ENCODE assay signal across 13 cellular contexts in the genomic region with DNA sequence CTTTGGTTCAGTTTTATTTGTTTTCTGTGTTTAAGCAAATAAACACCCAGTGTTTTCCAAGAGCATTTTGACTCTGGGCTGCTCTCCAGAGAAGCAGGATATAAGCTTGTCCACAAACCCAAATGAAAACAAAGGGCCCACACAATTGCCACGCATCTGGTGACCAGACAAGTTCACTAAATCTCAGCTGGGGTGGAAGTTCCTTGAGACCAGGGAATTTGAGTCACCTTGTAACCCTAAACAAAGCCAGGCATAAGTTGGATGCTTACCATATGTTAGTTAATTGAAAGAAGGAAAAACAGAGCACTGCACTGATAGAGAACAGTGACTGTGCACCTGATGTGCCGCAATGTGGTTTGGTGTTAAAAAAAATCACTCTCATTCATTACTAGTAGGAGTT.
A peak's percentile ranks its signal among the peaks of the same experiment; 100 is the strongest.
DNase-seq lines count a peak whose midpoint lies in the region; ATAC-seq and FAIRE-seq lines count a peak whose summit lies in the region.
"Had no signal": no experiment of that assay in that cellular context is flagged by ENCODE, and none has a peak within 500 bp of the region (broad histone marks: within the 10 kb centered on the region; RNA-seq: fewer than 3 reads in every experiment).

No MANE protein-coding gene starts in this region.

- no peak overlapping the region for H3K4me3 Mint-ChIP-seq in stimulated activated naive CD8-positive, alpha-beta T cell treated with anti-CD3 and anti-CD28 coated beads, Interleukin-15, amount 100 ng/mL, for 72 hours
- H3K4me3 Mint-ChIP-seq: stimulated activated effector memory CD8-positive, alpha-beta T cell treated with anti-CD3 and anti-CD28 coated beads, Interleukin-12 subunit alpha, Interleukin-12 subunit beta, amount 100 ng/mL, for 72 hours had no signal

- no peak overlapping the region for H3K4me3 ChIP-seq in skeletal muscle cell (ENCODE audit: low read depth, low read length)

- no peak overlapping the region for H3K27ac Mint-ChIP-seq in stimulated activated naive CD8-positive, alpha-beta T cell treated with anti-CD3 and anti-CD28 coated beads, Interleukin-15, amount 100 ng/mL, for 72 hours
- H3K27ac Mint-ChIP-seq: stimulated activated effector memory CD8-positive, alpha-beta T cell treated with anti-CD3 and anti-CD28 coated beads, Interleukin-12 subunit alpha, Interleukin-12 subunit beta, amount 100 ng/mL, for 72 hours had no signal

- H3K27me3 Mint-ChIP-seq in stimulated activated naive CD8-positive, alpha-beta T cell treated with anti-CD3 and anti-CD28 coated beads, Interleukin-15, amount 100 ng/mL, for 72 hours, result no peaks in the 10 kb centered on the region

- DNase-seq in EL (peak; percentile 89), NCI-H345 treated with DMSO at 0.1 percent for 48 hours (lab: John Stamatoyannopoulos, UW; ENCODE audit: unreplicated experiment) (peak; percentile 14), skeletal muscle cell (ENCODE audit: low read depth) (peak; percentile 68), DMS114 treated with DMSO at 0.1 percent for 48 hours (lab: John Stamatoyannopoulos, UW; ENCODE audit: unreplicated experiment) (no peak)
- no peak for DNase-seq in stimulated activated naive CD8-positive, alpha-beta T cell treated with anti-CD3 and anti-CD28 coated beads, Interleukin-15, amount 100 ng/mL, for 72 hours
- DNase-seq: aorta, erythroblast, NCI-H1694 treated with DMSO at 0.1 percent for 48 hours had no signal

- H3K4me1 Mint-ChIP-seq in stimulated activated naive CD8-positive, alpha-beta T cell treated with anti-CD3 and anti-CD28 coated beads, Interleukin-15, amount 100 ng/mL, for 72 hours, result peaks cover 27% of the 10 kb centered on the region

- peak; percentile 98 for FAIRE-seq in endometrium (lab: Jason Lieb, UNC)
- FAIRE-seq: RCC 7860 had no signal

- H3K9me3 Mint-ChIP-seq in stimulated activated naive CD8-positive, alpha-beta T cell treated with anti-CD3 and anti-CD28 coated beads, Interleukin-15, amount 100 ng/mL, for 72 hours, result no peaks in the 10 kb centered on the region
- H3K9me3 Mint-ChIP-seq: IgD-negative memory B cell; stimulated activated effector memory CD8-positive, alpha-beta T cell treated with anti-CD3 and anti-CD28 coated beads, Interleukin-12 subunit alpha, Interleukin-12 subunit beta, amount 100 ng/mL, for 72 hours had no signal

- ATAC-seq in stimulated activated naive CD8-positive, alpha-beta T cell treated with anti-CD3 and anti-CD28 coated beads, Interleukin-15, amount 100 ng/mL, for 72 hours, result no peak
- ATAC-seq in GM18861 (IDR thresholded peaks at IDR 0.05; ENCODE audit: unreplicated experiment), result no peak
- ATAC-seq: stimulated activated effector memory CD8-positive, alpha-beta T cell treated with anti-CD3 and anti-CD28 coated beads, Interleukin-12 subunit alpha, Interleukin-12 subunit beta, amount 100 ng/mL, for 72 hours had no signal

Comparison
In these comparisons a context has a peak if more than half of its experiments do, and no peak if none do; other contexts are left out.
1. DNase-seq: peak in EL (single experiment), NCI-H345 treated with DMSO at 0.1 percent for 48 hours (single experiment) and skeletal muscle cell (single experiment); none in stimulated activated naive CD8-positive, alpha-beta T cell treated with anti-CD3 and anti-CD28 coated beads, Interleukin-15, amount 100 ng/mL, for 72 hours (0 of 2) and DMS114 treated with DMSO at 0.1 percent for 48 hours (single experiment).